ENCODE assay signal across 13 cellular contexts in the genomic region with DNA sequence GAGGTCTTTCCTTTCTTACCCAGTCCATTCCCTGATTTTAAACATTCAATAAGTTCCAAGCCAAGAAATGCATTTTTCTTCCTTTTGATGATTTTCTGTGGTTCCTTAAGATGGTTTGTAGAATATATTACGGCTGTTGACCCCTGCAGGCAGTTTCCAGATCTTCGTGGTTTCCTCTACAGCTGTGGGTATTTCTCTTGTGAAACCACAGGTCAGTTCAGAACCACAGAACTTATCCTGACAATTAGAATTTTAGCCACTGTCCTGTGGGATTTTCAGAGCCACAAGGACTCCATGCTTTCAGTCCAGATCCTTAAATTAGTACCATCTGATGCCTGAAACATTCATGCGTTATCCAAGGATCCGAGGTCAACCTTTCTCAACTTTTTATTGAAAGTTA. TPM values are rescaled to one million over a fixed set of nuclear protein-coding genes. Genes with fewer than 3 reads are reported as not detected.
DNase-seq lines count a peak whose midpoint lies in the region; ATAC-seq, FAIRE-seq and TF ChIP-seq lines count a peak whose summit lies in the region.
"Had no signal": no experiment of that assay in that cellular context is flagged by ENCODE, and none has a peak within 500 bp of the region (broad histone marks: within the 10 kb centered on the region; RNA-seq: fewer than 3 reads in every experiment).

No MANE protein-coding gene starts in this region.

- no peaks in the 10 kb centered on the region for H3K9me3 ChIP-seq in A549
- no peaks in the 10 kb centered on the region for H3K9me3 ChIP-seq in OCI-LY7 (ENCODE audit: low read length)
- H3K9me3 ChIP-seq: pancreas, stomach had no signal

- H3K27ac ChIP-seq in A549 (no peak overlapping the region), OCI-LY7 (ENCODE audit: low read depth, low read length, poor library complexity, severe bottlenecking) (no peak overlapping the region)
- H3K27ac ChIP-seq: HL-60, pancreas, stomach had no signal

- 61% methylated on average over 4 of the region's 4 CpGs for WGBS in A549 (ENCODE audit: missing lambda C conversion rate)

- CTCF ChIA-PET in A549 (lab: Yijun Ruan, JAX): interaction anchor here (0.6 to 3.3 kb wide), 34 partner anchors 8 to 714 kb away, joined by 3 to 33 read pairs (median 4); no protein-coding TSS in a partner anchor
- CTCF ChIA-PET in OCI-LY7 (lab: Charles Lee; ENCODE audit: unreplicated experiment): no interaction called here

- H3K4me2 ChIP-seq in A549 (peak overlapping the region; percentile 63; the same call in 2 of the 3 replicates), OCI-LY7 (ENCODE audit: low read length) (0 out of 2 replicates have a peak overlapping the region, but pooled peaks have one; percentile 44)

- no TSS peak for BruUV-seq in OCI-LY7 (replicated peaks; lab: Mats Ljungman, UMichigan)

- POLR2A ChIA-PET in A549 (lab: Yijun Ruan, JAX): no interaction called here
- POLR2A ChIA-PET in OCI-LY7 (lab: Charles Lee): interaction anchor here (0.6 to 1.5 kb wide), 4 partner anchors 8 to 262 kb away, joined by 3 read pairs; no protein-coding TSS in a partner anchor

- no peaks in the 10 kb centered on the region for H3K36me3 ChIP-seq in OCI-LY7 (ENCODE audit: insufficient read depth, low read length)
- H3K36me3 ChIP-seq: pancreas, stomach had no signal

- no peak for TF ChIP-seq EP300 in A549 (IDR thresholded peaks at IDR 0.05)

- H3K36me3 Mint-ChIP-seq in effector memory CD8-positive, alpha-beta T cell (ENCODE audit: insufficient read depth): no peaks in the 10 kb centered on the region
- H3K36me3 Mint-ChIP-seq in activated naive CD8-positive, alpha-beta T cell treated with anti-CD3 and anti-CD28 coated beads for 36 hours: no peaks in the 10 kb centered on the region

- no peak for FAIRE-seq in A549 (lab: Jason Lieb, UNC)
- FAIRE-seq: frontal cortex had no signal

- H3K4me1 ChIP-seq in A549 (no peaks in the 10 kb centered on the region), OCI-LY7 (ENCODE audit: insufficient read depth, low read length, poor library complexity, severe bottlenecking) (peaks cover 10% of the 10 kb centered on the region)

- TF ChIP-seq RAD21 in A549 (conservative IDR thresholded peaks at IDR 0.05 in 1 of 2, IDR thresholded peaks at IDR 0.05 in 1 of 2): no peak

- no peak for TF ChIP-seq POLR2A in A549 (IDR thresholded peaks at IDR 0.05; ENCODE audit: low read length)

- H3K4me3 Mint-ChIP-seq in effector memory CD8-positive, alpha-beta T cell: no peak overlapping the region
- H3K4me3 Mint-ChIP-seq in activated naive CD8-positive, alpha-beta T cell treated with anti-CD3 and anti-CD28 coated beads for 36 hours: no peak overlapping the region

- intact Hi-C loops in OCI-LY7 (cut with micrococcal nuclease; ENCODE audit: unreplicated experiment): loop anchor here (2.0 to 5.0 kb wide), 2 partner anchors 65 to 130 kb away; no protein-coding TSS in a partner anchor

- no peak for ATAC-seq in A549
- no peak for ATAC-seq in effector memory CD8-positive, alpha-beta T cell (replicated peaks)

- peaks cover 4 to 5% of the 10 kb centered on the region in 2 donors for H3K4me1 Mint-ChIP-seq in effector memory CD8-positive, alpha-beta T cell (ENCODE audit: low read depth in 2 of 2)
- peaks cover 3% of the 10 kb centered on the region for H3K4me1 Mint-ChIP-seq in activated naive CD8-positive, alpha-beta T cell treated with anti-CD3 and anti-CD28 coated beads for 36 hours

- no peaks in the 10 kb centered on the region for H4K20me1 ChIP-seq in OCI-LY7 (ENCODE audit: insufficient read depth, low read length)

- H3K9me3 Mint-ChIP-seq in effector memory CD8-positive, alpha-beta T cell: no peaks in the 10 kb centered on the region
- no peaks in the 10 kb centered on the region for H3K9me3 Mint-ChIP-seq in activated naive CD8-positive, alpha-beta T cell treated with anti-CD3 and anti-CD28 coated beads for 36 hours
- H3K9me3 Mint-ChIP-seq: activated T-helper 2 cell treated with anti-CD3 and anti-CD28 coated beads, Interferon-gamma antibody, Interleukin-2, Interleukin-4, amounts not matched to agents 10 μg/mL and 5 μg/mL and 100 μg/mL, durations not matched to agents 14 hours and 24 hours and 36 hours had no signal

- H3K79me2 ChIP-seq in OCI-LY7 (ENCODE audit: insufficient read depth, low read depth, low read length): no peaks in the 10 kb centered on the region

- H3K9me2 ChIP-seq in OCI-LY7 (ENCODE audit: insufficient read depth, low read length): no peaks in the 10 kb centered on the region

- H3K4me3 ChIP-seq in A549 (no peak overlapping the region), OCI-LY7 (ENCODE audit: low read depth, low read length, poor library complexity, severe bottlenecking) (no peak overlapping the region), fibroblast of pulmonary artery (replicated peaks; ENCODE audit: low read depth, low read length) (no peak overlapping the region)
- H3K4me3 ChIP-seq: pancreas, stomach had no signal

- peaks cover 17 to 34% of the 10 kb centered on the region in 2 donors for H3K27me3 Mint-ChIP-seq in effector memory CD8-positive, alpha-beta T cell
- no peaks in the 10 kb centered on the region for H3K27me3 Mint-ChIP-seq in activated naive CD8-positive, alpha-beta T cell treated with anti-CD3 and anti-CD28 coated beads for 36 hours

- no peak overlapping the region for H3K27ac Mint-ChIP-seq in effector memory CD8-positive, alpha-beta T cell
- H3K27ac Mint-ChIP-seq in activated naive CD8-positive, alpha-beta T cell treated with anti-CD3 and anti-CD28 coated beads for 36 hours: no peak overlapping the region
- H3K27ac Mint-ChIP-seq: activated T-helper 2 cell treated with anti-CD3 and anti-CD28 coated beads, Interferon-gamma antibody, Interleukin-2, Interleukin-4, amounts not matched to agents 10 μg/mL and 5 μg/mL and 100 μg/mL, durations not matched to agents 14 hours and 24 hours and 36 hours had no signal

- DNase-seq in A549 (ENCODE audit: low read depth in 1 of 2, low spot score in 1 of 2) (no peak), GM04504 (ENCODE audit: low read depth) (peak; percentile 25), OCI-LY7 (ENCODE audit: low spot score) (peak; percentile 32), fibroblast of pulmonary artery (ENCODE audit: low read depth) (peak; percentile 37), NCI-H526 treated with DMSO at 0.1 percent for 48 hours (lab: John Stamatoyannopoulos, UW) (no peak), activated T-cell treated with anti-CD3 and anti-CD28 coated beads for 4 hours (no peak)
- DNase-seq in effector memory CD8-positive, alpha-beta T cell: no peak
- no peak for DNase-seq in activated naive CD8-positive, alpha-beta T cell treated with anti-CD3 and anti-CD28 coated beads for 36 hours

- TF ChIP-seq CTCF in A549 (IDR thresholded peaks at IDR 0.05) (no peak), OCI-LY7 (conservative IDR thresholded peaks at IDR 0.05; ENCODE audit: low read length) (no peak), fibroblast of pulmonary artery (IDR thresholded peaks at IDR 0.05; ENCODE audit: low read length, missing control alignments) (no peak)

- peak overlapping the region; percentile 47; the same call in 1 of the 2 replicates for H2AFZ ChIP-seq in OCI-LY7 (ENCODE audit: low read length)

TF ChIP-seq in A549, 52 proteins besides CTCF, POLR2A, EP300 and RAD21 (continues in another document):
- TF ChIP-seq, protein P1, sequence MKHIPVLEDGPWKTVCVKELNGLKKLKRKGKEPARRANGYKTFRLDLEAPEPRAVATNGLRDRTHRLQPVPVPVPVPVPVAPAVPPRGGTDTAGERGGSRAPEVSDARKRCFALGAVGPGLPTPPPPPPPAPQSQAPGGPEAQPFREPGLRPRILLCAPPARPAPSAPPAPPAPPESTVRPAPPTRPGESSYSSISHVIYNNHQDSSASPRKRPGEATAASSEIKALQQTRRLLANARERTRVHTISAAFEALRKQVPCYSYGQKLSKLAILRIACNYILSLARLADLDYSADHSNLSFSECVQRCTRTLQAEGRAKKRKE (CRISPR knock-in tag; IDR thresholded peaks at IDR 0.05; ENCODE audit: low read depth): no peak
- TF ChIP-seq NPAS2 (CRISPR knock-in tag; IDR thresholded peaks at IDR 0.05; ENCODE audit: borderline replicate concordance) (no peak), KDM5A (IDR thresholded peaks at IDR 0.05) (no peak), NR3C1 (IDR thresholded peaks at IDR 0.05) (no peak), GATA3 (IDR thresholded peaks at IDR 0.05; ENCODE audit: borderline replicate concordance) (no peak), CBX2 (IDR thresholded peaks at IDR 0.05; ENCODE audit: borderline replicate concordance, low read depth) (no peak)
- TF ChIP-seq, protein P2, sequence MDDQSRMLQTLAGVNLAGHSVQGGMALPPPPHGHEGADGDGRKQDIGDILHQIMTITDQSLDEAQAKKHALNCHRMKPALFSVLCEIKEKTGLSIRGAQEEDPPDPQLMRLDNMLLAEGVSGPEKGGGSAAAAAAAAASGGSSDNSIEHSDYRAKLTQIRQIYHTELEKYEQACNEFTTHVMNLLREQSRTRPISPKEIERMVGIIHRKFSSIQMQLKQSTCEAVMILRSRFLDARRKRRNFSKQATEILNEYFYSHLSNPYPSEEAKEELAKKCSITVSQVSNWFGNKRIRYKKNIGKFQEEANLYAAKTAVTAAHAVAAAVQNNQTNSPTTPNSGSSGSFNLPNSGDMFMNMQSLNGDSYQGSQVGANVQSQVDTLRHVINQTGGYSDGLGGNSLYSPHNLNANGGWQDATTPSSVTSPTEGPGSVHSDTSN (IDR thresholded peaks at IDR 0.05): no peak
- TF ChIP-seq, protein P3, sequence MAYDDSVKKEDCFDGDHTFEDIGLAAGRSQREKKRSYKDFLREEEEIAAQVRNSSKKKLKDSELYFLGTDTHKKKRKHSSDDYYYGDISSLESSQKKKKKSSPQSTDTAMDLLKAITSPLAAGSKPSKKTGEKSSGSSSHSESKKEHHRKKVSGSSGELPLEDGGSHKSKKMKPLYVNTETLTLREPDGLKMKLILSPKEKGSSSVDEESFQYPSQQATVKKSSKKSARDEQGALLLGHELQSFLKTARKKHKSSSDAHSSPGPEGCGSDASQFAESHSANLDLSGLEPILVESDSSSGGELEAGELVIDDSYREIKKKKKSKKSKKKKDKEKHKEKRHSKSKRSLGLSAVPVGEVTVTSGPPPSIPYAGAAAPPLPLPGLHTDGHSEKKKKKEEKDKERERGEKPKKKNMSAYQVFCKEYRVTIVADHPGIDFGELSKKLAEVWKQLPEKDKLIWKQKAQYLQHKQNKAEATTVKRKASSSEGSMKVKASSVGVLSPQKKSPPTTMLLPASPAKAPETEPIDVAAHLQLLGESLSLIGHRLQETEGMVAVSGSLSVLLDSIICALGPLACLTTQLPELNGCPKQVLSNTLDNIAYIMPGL (CRISPR knock-in tag; IDR thresholded peaks at IDR 0.05; ENCODE audit: borderline replicate concordance): no peak

RNA-seq across cellular contexts. Expression of a gene that starts 29.7 kb away (rescaled TPM):
- polyA plus RNA-seq in A549 (2011; rRNA removed) (22.0 and 22.9 TPM in 2 replicates), A549 (2017; fragmentation: RNase III; extraction: RNeasy Plus Mini Kit Qiagen cat#74134 plus additional on column Dnase treatment) (13.1 to 13.6 TPM (median 13.3 TPM) in 3 replicates)
- 8.6 and 8.8 TPM in 2 replicates for polyA plus RNA-seq in A549 (2012; cell fraction: cytosol; rRNA removed)
- polyA plus RNA-seq in A549 (2012; cell fraction: nucleus; rRNA removed): 8.6 and 8.7 TPM in 2 replicates
- polyA minus RNA-seq in A549 (2011; rRNA and poly(A)+ RNA removed): 25.6 and 32.6 TPM in 2 replicates
- 16.5 and 22.5 TPM in 2 replicates for total RNA-seq in OCI-LY7 (2014; rRNA removed; shearing (Covaris generic))
- total RNA-seq in OCI-LY7 (2022): 24.8 and 26.4 TPM in 2 replicates
- 10 to 100 TPM; 28.4 to 30.0 TPM for total RNA-seq in activated naive CD8-positive, alpha-beta T cell treated with anti-CD3 and anti-CD28 coated beads for 36 hours

Comparison
In these comparisons a context has a peak if more than half of its experiments do, and no peak if none do; other contexts are left out.
1. DNase-seq: peak in GM04504 (single experiment), OCI-LY7 (single experiment) and fibroblast of pulmonary artery (single experiment); none in A549 (0 of 2), effector memory CD8-positive, alpha-beta T cell (0 of 3), NCI-H526 treated with DMSO at 0.1 percent for 48 hours (single experiment), activated naive CD8-positive, alpha-beta T cell treated with anti-CD3 and anti-CD28 coated beads for 36 hours (single experiment) and activated T-cell treated with anti-CD3 and anti-CD28 coated beads for 4 hours (single experiment).